ENCODE assay signal across 17 cellular contexts in the genomic region with DNA sequence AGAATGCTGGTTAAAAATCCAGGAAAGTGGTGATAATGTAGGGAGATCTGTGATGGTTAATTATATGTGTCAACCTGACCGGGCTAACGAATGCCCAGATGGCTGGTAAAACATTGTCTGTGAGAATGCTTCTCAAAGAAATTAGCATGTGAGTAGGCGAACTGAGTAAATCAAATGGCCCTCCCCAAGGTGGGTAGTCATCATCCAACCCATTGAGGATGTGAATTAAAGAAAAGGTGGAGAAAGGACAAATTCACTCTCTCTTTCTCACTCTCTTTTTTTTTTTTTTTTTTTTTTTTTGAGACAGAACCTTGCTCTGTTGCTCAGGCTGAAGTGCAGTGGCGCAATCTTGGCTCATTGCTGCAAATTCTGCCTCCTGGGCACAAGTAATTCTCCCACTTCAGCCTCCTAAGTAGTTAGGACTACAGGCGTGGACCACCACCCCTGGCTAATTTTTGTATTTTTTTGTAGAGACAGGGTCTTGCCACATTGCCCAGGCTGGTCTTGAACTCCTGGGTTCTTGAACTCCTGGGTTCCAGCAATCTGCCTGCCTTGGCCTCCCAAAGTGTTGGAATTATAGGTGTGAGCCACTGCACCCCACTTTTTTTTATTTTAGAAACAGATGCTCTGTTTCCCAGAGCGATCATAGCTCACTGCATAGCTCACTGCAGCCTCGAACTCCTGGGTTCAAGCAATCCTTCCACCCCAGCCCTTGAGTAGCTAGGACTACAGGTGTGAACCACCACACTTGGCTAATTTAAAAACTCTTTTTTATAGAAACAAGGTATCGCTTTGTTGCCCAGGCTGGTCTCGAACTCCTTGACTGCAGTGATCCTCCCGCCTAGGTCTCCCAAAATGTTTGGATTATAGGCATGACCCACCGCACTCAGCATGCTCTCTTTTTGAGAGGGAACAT. TPM values are rescaled to one million over a fixed set of nuclear protein-coding genes. Genes with fewer than 3 reads are reported as not detected.
A peak's percentile ranks its signal among the peaks of the same experiment; 100 is the strongest.
DNase-seq lines count a peak whose midpoint lies in the region; ATAC-seq, FAIRE-seq and TF ChIP-seq lines count a peak whose summit lies in the region.
"Had no signal": no experiment of that assay in that cellular context is flagged by ENCODE, and none has a peak within 500 bp of the region (broad histone marks: within the 10 kb centered on the region; RNA-seq: fewer than 3 reads in every experiment).

No MANE protein-coding gene starts in this region.

- no peak for TF ChIP-seq EP300 in transverse colon (IDR thresholded peaks at IDR 0.05; ENCODE audit: low read depth)

- H3K4me1 ChIP-seq in heart right ventricle = peaks cover 0 to 8% (median 0%) of the 10 kb centered on the region in 9 donors
- H3K4me1 ChIP-seq in transverse colon = no peaks in the 10 kb centered on the region
- H3K4me1 ChIP-seq: body of pancreas, right lobe of liver had no signal

- H3K4me3 ChIP-seq in heart right ventricle (no peak overlapping the region), transverse colon (no peak overlapping the region)
- H3K4me3 ChIP-seq: body of pancreas, GM23248, right lobe of liver had no signal

- no peak for FAIRE-seq in GM12891 (lab: Jason Lieb, UNC)

- TF ChIP-seq POLR2A in transverse colon (IDR thresholded peaks at IDR 0.05) (no peak), GM12891 (IDR thresholded peaks at IDR 0.05; ENCODE audit: low read depth, low read length) (no peak)

- no peaks in the 10 kb centered on the region for H3K27me3 ChIP-seq in heart right ventricle
- H3K27me3 ChIP-seq in transverse colon = no peaks in the 10 kb centered on the region
- H3K27me3 ChIP-seq: body of pancreas, right lobe of liver had no signal

- DNase-seq in cardiac septum (ENCODE audit: low spot score) = peak; percentile 26
- DNase-seq in heart right ventricle = no peak
- DNase-seq in NOMO-1 (lab: John Stamatoyannopoulos, UW; ENCODE audit: unreplicated experiment in 2 of 2) = peak; percentile 25 to 42
- no peak for DNase-seq in epithelial cell of prostate (ENCODE audit: low read depth, low spot score)
- peak; percentile 6 for DNase-seq in transverse colon
- DNase-seq in NK-92 (lab: John Stamatoyannopoulos, UW; ENCODE audit: unreplicated experiment) = no peak
- no peak for DNase-seq in CD1c-positive myeloid dendritic cell (ENCODE audit: extremely low spot score)
- DNase-seq in GM12891 (ENCODE audit: insufficient read length, low spot score) = no peak
- DNase-seq: activated T-cell treated with anti-CD3 and anti-CD28 coated beads, Interleukin-2, amount 50 U/mL, for 1 hour; body of pancreas; DMS79 treated with DMSO at 0.1 percent for 48 hours; glutamatergic neuron; GM23248; NCI-H1048 had no signal

- in situ Hi-C loops in transverse colon (cut with MboI; ENCODE audit: low pct_ligation_motif_present in 1 of 4, low pct_unique_long_range_greater_than_20kb in 1 of 4, low sequenced_read_pairs in 3 of 4) = loop anchor here in 1 of 4 donors (10.0 kb wide), 1 partner anchor 415 kb away; no protein-coding TSS in a partner anchor

- H3K36me3 ChIP-seq in heart right ventricle = no peaks in the 10 kb centered on the region
- no peaks in the 10 kb centered on the region for H3K36me3 ChIP-seq in transverse colon
- H3K36me3 ChIP-seq: right lobe of liver had no signal

- no peaks in the 10 kb centered on the region for H3K9me3 ChIP-seq in heart right ventricle
- no peaks in the 10 kb centered on the region for H3K9me3 ChIP-seq in transverse colon
- H3K9me3 ChIP-seq: body of pancreas, right lobe of liver had no signal

- intact Hi-C loops in cardiac septum (cut with DNase I) (no loop called here), heart right ventricle (cut with DNase I) (loop anchor here in 3 of 10 donors (5.0 to 10.0 kb wide), 2 partner anchors 325 to 423 kb away; no protein-coding TSS in a partner anchor), transverse colon (cut with DNase I; ENCODE audit: low total_unique reads) (no loop called here)

- TF ChIP-seq CTCF in heart right ventricle (IDR thresholded peaks at IDR 0.05) = no peak
- TF ChIP-seq CTCF in transverse colon (IDR thresholded peaks at IDR 0.05) = no peak

- H3K27ac ChIP-seq in heart right ventricle (no peak overlapping the region), epithelial cell of prostate (peak overlapping the region; percentile 2), transverse colon (peak overlapping the region in 1 of 4 donors; percentile 17)
- H3K27ac ChIP-seq: body of pancreas, GM23248, right lobe of liver had no signal

- 95% methylated on average over 11 of the region's 11 CpGs for WGBS in heart right ventricle, 2 donors
- WGBS in transverse colon (ENCODE audit: low coverage in 1 of 2), 2 donors = 95 to 96% methylated on average over 8 to 11 of the region's 11 CpGs

- ATAC-seq in heart right ventricle = no peak
- ATAC-seq: body of pancreas had no signal

TF ChIP-seq in GM12891, 5 proteins besides CTCF, POLR2A, EP300 and RAD21:
- TF ChIP-seq TAF1 (IDR thresholded peaks at IDR 0.05; ENCODE audit: low read depth, low read length) = no peak
- TF ChIP-seq POLR2AphosphoS5 (IDR thresholded peaks at IDR 0.05; ENCODE audit: low read depth, low read length) = no peak
- no peak for TF ChIP-seq POU2F2 (IDR thresholded peaks at IDR 0.05; ENCODE audit: low read depth, low read length)
- TF ChIP-seq PAX5 (IDR thresholded peaks at IDR 0.05; ENCODE audit: insufficient read depth, low read length, severe bottlenecking) = no peak
- no peak for TF ChIP-seq SPI1 (IDR thresholded peaks at IDR 0.05; ENCODE audit: low read depth, low read length)
TF ChIP-seq in GM12891: peak in this region for 0.

RNA-seq across cellular contexts. Expression of a gene that starts 22.0 kb away (rescaled TPM):
- 6.9 TPM for total RNA-seq in cardiac septum
- 10 to 100 TPM in 1 of 10 donors, 1 to 10 TPM in 7, under 1 TPM in 2; 0.83 to 13.0 (median 1.8) TPM for total RNA-seq in heart right ventricle
- polyA plus RNA-seq in heart right ventricle = 1 to 10 TPM; 1.2 to 2.4 TPM
- total RNA-seq in transverse colon = 1 to 10 TPM in 3 of 4 donors, not detected in 1; 1.1 to 1.6 (median 1.4) TPM
- 0.23 TPM for polyA plus RNA-seq in GM12891 (2012; ENCODE audit: low read depth, missing spikeins)
- total RNA-seq: body of pancreas, NCI-H460 had no signal
- polyA plus RNA-seq: naive thymus-derived CD4-positive, alpha-beta T cell had no signal

RNA-seq across cellular contexts. Expression of a gene that starts 32.0 kb away (rescaled TPM):
- total RNA-seq in cardiac septum = 13.5 TPM
- 10 to 100 TPM in 8 of 10 donors, 1 to 10 TPM in 2; 9.5 to 37.5 (median 12.7) TPM for total RNA-seq in heart right ventricle
- 1 to 10 TPM; 7.1 to 8.2 TPM for polyA plus RNA-seq in heart right ventricle
- 10 to 100 TPM in 3 of 4 donors, 1 to 10 TPM in 1; 8.6 to 21.4 (median 12.6) TPM for total RNA-seq in transverse colon
- 0.05 TPM for polyA plus RNA-seq in GM12891 (2012; ENCODE audit: low read depth, missing spikeins)
- total RNA-seq: GM23248, NCI-H460 had no signal
- polyA plus RNA-seq: GM23248; naive thymus-derived CD4-positive, alpha-beta T cell had no signal

RNA-seq across cellular contexts. Expression of a gene that starts 58.0 kb away (rescaled TPM):
- total RNA-seq in cardiac septum (82.6 TPM), heart right ventricle (10 to 100 TPM; 39.2 to 67.4 (median 52.2) TPM), transverse colon (10 to 100 TPM; 12.0 to 44.9 (median 27.1) TPM)
- polyA plus RNA-seq in heart right ventricle = 10 to 100 TPM; 38.6 to 44.3 TPM
- polyA plus RNA-seq in GM12891 (2012; ENCODE audit: low read depth, missing spikeins) = 2.6 TPM
- polyA plus RNA-seq: naive thymus-derived CD4-positive, alpha-beta T cell had no signal

Comparison
In these comparisons a context has a peak if more than half of its experiments do, and no peak if none do; other contexts are left out.
1. DNase-seq: peak in cardiac septum (single experiment), NOMO-1 (2 of 2) and transverse colon (single experiment); none in heart right ventricle (0 of 2), epithelial cell of prostate (single experiment), NK-92 (single experiment), CD1c-positive myeloid dendritic cell (single experiment) and GM12891 (single experiment).